Comparison of ENCODE assay signal across 16 cellular contexts in genomic region chr4:26441110-26441509, GRCh38. TPM values are rescaled to one million over a fixed set of nuclear protein-coding genes. Genes with fewer than 3 reads are reported as not detected.
A peak's percentile ranks its signal among the peaks of the same experiment; 100 is the strongest.
DNase-seq lines count a peak whose midpoint lies in the region; ATAC-seq and TF ChIP-seq lines count a peak whose summit lies in the region.
"Had no signal": no experiment of that assay in that cellular context is flagged by ENCODE, and none has a peak within 500 bp of the region (broad histone marks: within the 10 kb centered on the region; RNA-seq: fewer than 3 reads in every experiment).

No MANE protein-coding gene starts in this region.

- intact Hi-C loops in mucosa of descending colon (cut with DNase I, micrococcal nuclease) = no loop called here

- TF ChIP-seq CTCF in mucosa of descending colon (IDR thresholded peaks at IDR 0.05) = no peak

- no peak overlapping the region for H3K4me3 ChIP-seq in mucosa of descending colon
- H3K4me3 ChIP-seq: left ventricle myocardium inferior, SK-N-MC had no signal

- ATAC-seq in mucosa of descending colon (no peak), GM18861 (IDR thresholded peaks at IDR 0.05; ENCODE audit: unreplicated experiment) (no peak), GM18505 (IDR thresholded peaks at IDR 0.05; ENCODE audit: unreplicated experiment) (no peak)
- ATAC-seq: naive thymus-derived CD8-positive, alpha-beta T cell had no signal

- H3K36me3 ChIP-seq in mucosa of descending colon (ENCODE audit: low read depth) = no peaks in the 10 kb centered on the region

- H3K9me3 ChIP-seq in mucosa of descending colon = no peaks in the 10 kb centered on the region
- H3K9me3 ChIP-seq: left ventricle myocardium inferior had no signal

- TF ChIP-seq POLR2A in GM18505 (IDR thresholded peaks at IDR 0.05; ENCODE audit: borderline replicate concordance, extremely low read depth, insufficient read depth, insufficient read length) = no peak

- peaks cover 2% of the 10 kb centered on the region for H3K4me1 ChIP-seq in mucosa of descending colon (ENCODE audit: low read depth)

- DNase-seq in COLO829 (ENCODE audit: low spot score) (peak; percentile 14), RPMI7951 (ENCODE audit: low read depth) (peak; percentile 58), fibroblast of gingiva (ENCODE audit: low read depth) (peak; percentile 22), mucosa of gallbladder (ENCODE audit: low spot score) (peak; percentile 32), mucosa of descending colon (no peak), DMS153 (lab: John Stamatoyannopoulos, UW) (no peak)
- DNase-seq: activated CD4-positive, alpha-beta T cell treated with anti-CD3 and anti-CD28 coated beads, Interleukin-2, amount 50 U/mL, for 1 hour; erythroblast; left ventricle myocardium inferior; naive thymus-derived CD8-positive, alpha-beta T cell; NCI-H1694 had no signal

RNA-seq across cellular contexts. Expression of gene CCKAR, which starts 49.2 kb away (rescaled TPM):
- total RNA-seq in RPMI7951 (2014; rRNA removed; shearing (Covaris generic)) = not detected in 2 replicates
- total RNA-seq in mucosa of gallbladder = 68.5 TPM
- total RNA-seq in mucosa of descending colon = under 1 TPM in 1 of 3 donors, not detected in 2; 0.44 TPM
- total RNA-seq: B cell; left ventricle myocardium inferior; naive thymus-derived CD8-positive, alpha-beta T cell; NCI-H460 had no signal

Comparison
In these comparisons a context has a peak if more than half of its experiments do, and no peak if none do; other contexts are left out.
1. DNase-seq: peak in COLO829 (single experiment), RPMI7951 (single experiment), fibroblast of gingiva (single experiment) and mucosa of gallbladder (single experiment); none in mucosa of descending colon (0 of 3) and DMS153 (single experiment).
2. RNA of gene CCKAR, which starts 49.2 kb away (total RNA-seq): 68.5 TPM in mucosa of gallbladder (single experiment); 0.44 TPM in mucosa of descending colon and not detected in RPMI7951; every median in the first group is over 10 times any median in the second.